28 cellular contexts compared by ENCODE assay signal in genomic region chr1:177744906-177745305, GRCh38.
"Had no signal": no experiment of that assay in that cellular context is flagged by ENCODE, and none has a peak within 500 bp of the region (broad histone marks: within the 10 kb centered on the region; RNA-seq: fewer than 3 reads in every experiment).

No MANE protein-coding gene starts in this region.

- H3K27me3 Mint-ChIP-seq: dendritic cell treated with granulocyte-macrophage colony-stimulating factor and Interleukin-4, amounts not matched to agents 40 ng/mL and 50 ng/mL, for 4 days; effector memory CD8-positive, alpha-beta T cell had no signal

- DNase-seq: colonic mucosa; cortex of kidney; effector CD8-positive, alpha-beta T cell; effector memory CD8-positive, alpha-beta T cell; endodermal cell; erythroblast; esophagus squamous epithelium; foreskin fibroblast; foreskin melanocyte; gastrocnemius medialis; glutamatergic neuron; head of caudate nucleus; heart right ventricle; hippocampal formation; left cardiac atrium; left lung; left ventricle myocardium superior; lower lobe of right lung; mesenchymal stem cell; mucosa of descending colon; naive B cell had no signal

- FAIRE-seq: endometrium, islet of Langerhans, keratinocyte had no signal

- ATAC-seq: effector memory CD8-positive, alpha-beta T cell; esophagus mucosa; gastrocnemius medialis; heart right ventricle; left cardiac atrium; left lung; left ventricle myocardium superior; lower lobe of right lung; mucosa of descending colon had no signal

- H3K36me3 Mint-ChIP-seq: mesothelial cell of epicardium, naive B cell had no signal

- H3K9me3 Mint-ChIP-seq: endodermal cell, mesothelial cell of epicardium had no signal

- H3K4me3 ChIP-seq: colonic mucosa, esophagus squamous epithelium, gastrocnemius medialis, heart right ventricle, left lung, lower lobe of right lung, mucosa of descending colon had no signal

- H3K27ac ChIP-seq: colonic mucosa, epithelial cell of prostate, esophagus squamous epithelium, gastrocnemius medialis, heart right ventricle, left lung, lower lobe of right lung had no signal

- H3K4me1 ChIP-seq: colonic mucosa, esophagus squamous epithelium, gastrocnemius medialis, heart right ventricle, left lung, lower lobe of right lung had no signal

- H3K9me3 ChIP-seq: colonic mucosa, esophagus squamous epithelium, gastrocnemius medialis, heart right ventricle, left lung, lower lobe of right lung, mucosa of descending colon had no signal

- H3K27ac Mint-ChIP-seq: dendritic cell treated with granulocyte-macrophage colony-stimulating factor and Interleukin-4, amounts not matched to agents 40 ng/mL and 50 ng/mL, for 4 days; effector memory CD8-positive, alpha-beta T cell; endodermal cell; mesothelial cell of epicardium; naive B cell had no signal

- H3K4me3 Mint-ChIP-seq: dendritic cell treated with granulocyte-macrophage colony-stimulating factor and Interleukin-4, amounts not matched to agents 40 ng/mL and 50 ng/mL, for 4 days; effector memory CD8-positive, alpha-beta T cell; endodermal cell; mesothelial cell of epicardium; naive B cell had no signal

- H3K4me1 Mint-ChIP-seq: naive B cell had no signal

- H3K36me3 ChIP-seq: colonic mucosa, esophagus squamous epithelium, gastrocnemius medialis, heart right ventricle, left lung, lower lobe of right lung had no signal

- H3K27me3 ChIP-seq: colonic mucosa, esophagus squamous epithelium, left lung had no signal
